20 cellular contexts compared by ENCODE assay signal in the genomic region with DNA sequence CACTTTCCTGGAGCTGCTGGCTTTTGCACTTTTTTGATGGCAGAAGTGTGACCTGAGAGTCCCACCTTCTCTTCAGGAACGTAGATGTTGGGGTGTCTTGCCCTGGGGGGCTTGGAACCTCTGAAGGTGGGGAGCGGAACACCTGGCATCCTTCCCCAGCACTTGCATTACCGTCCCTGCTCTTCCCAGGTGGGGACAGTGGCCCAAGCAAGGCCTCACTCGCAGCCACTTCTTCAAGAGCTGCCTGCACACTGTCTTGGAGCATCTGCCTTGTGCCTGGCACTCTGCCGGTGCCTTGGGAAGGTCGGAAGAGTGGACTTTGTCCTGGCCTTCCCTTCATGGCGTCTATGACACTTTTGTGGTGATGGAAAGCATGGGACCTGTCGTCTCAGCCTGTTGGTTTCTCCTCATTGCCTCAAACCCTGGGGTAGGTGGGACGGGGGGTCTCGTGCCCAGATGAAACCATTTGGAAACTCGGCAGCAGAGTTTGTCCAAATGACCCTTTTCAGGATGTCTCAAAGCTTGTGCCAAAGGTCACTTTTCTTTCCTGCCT. TPM values are rescaled to one million over a fixed set of nuclear protein-coding genes. Genes with fewer than 3 reads are reported as not detected.
DNase-seq lines count a peak whose midpoint lies in the region; ATAC-seq, FAIRE-seq and TF ChIP-seq lines count a peak whose summit lies in the region.
"Had no signal": no experiment of that assay in that cellular context is flagged by ENCODE, and none has a peak within 500 bp of the region (broad histone marks: within the 10 kb centered on the region; RNA-seq: fewer than 3 reads in every experiment).

No MANE protein-coding gene starts in this region.

- H3K4me1 Mint-ChIP-seq in brain (no peaks in the 10 kb centered on the region), nephron progenitor cell (peaks cover 9% of the 10 kb centered on the region)
- peaks cover 0 to 22% (median 3%) of the 10 kb centered on the region in 7 donors for H3K4me1 Mint-ChIP-seq in naive thymus-derived CD4-positive, alpha-beta T cell

- intact Hi-C loops in naive thymus-derived CD4-positive, alpha-beta T cell (cut with micrococcal nuclease) = loop anchor here in 1 of 2 donors (10.0 kb wide), 1 partner anchor 111 kb away; no protein-coding TSS in a partner anchor

- H3K9me3 Mint-ChIP-seq in brain (peaks cover 0 to 6% (median 2%) of the 10 kb centered on the region in 5 experiments), nephron progenitor cell (peaks cover 2% of the 10 kb centered on the region)
- peaks cover 0 to 3% (median 0%) of the 10 kb centered on the region in 11 donors for H3K9me3 Mint-ChIP-seq in naive thymus-derived CD4-positive, alpha-beta T cell
- H3K9me3 Mint-ChIP-seq: CD14-positive monocyte had no signal

- 60% methylated on average over 10 of the region's 11 CpGs for WGBS in A549 (ENCODE audit: missing lambda C conversion rate)

- peaks cover 80% of the 10 kb centered on the region for H3K4me1 ChIP-seq in A549
- peaks cover 0 to under 1% of the 10 kb centered on the region in 2 donors for H3K4me1 ChIP-seq in naive thymus-derived CD4-positive, alpha-beta T cell (ENCODE audit: control insufficient read depth in 2 of 2, insufficient read depth in 2 of 2, low read length in 2 of 2)
- H3K4me1 ChIP-seq: SJCRH30 had no signal

- H3K27ac Mint-ChIP-seq in brain = peak overlapping the region in 3 of 5 experiments; percentile 8 to 68 (median 32)
- H3K27ac Mint-ChIP-seq in nephron progenitor cell = peak overlapping the region; percentile 95
- H3K27ac Mint-ChIP-seq in naive thymus-derived CD4-positive, alpha-beta T cell = no peak overlapping the region

- TF ChIP-seq CTCF in A549 (IDR thresholded peaks at IDR 0.05) (no peak), brain (conservative IDR thresholded peaks at IDR 0.05) (no peak), nephron progenitor cell (IDR thresholded peaks at IDR 0.05) (no peak)

- peaks cover 0 to 60% (median 4%) of the 10 kb centered on the region in 3 experiments for H3K36me3 ChIP-seq in naive thymus-derived CD4-positive, alpha-beta T cell (ENCODE audit: control insufficient read depth in 2 of 3, insufficient read depth in 3 of 3, low read length in 3 of 3)
- H3K36me3 ChIP-seq: SJCRH30 had no signal

- ATAC-seq in A549 (peak in 1 of 2 experiments; percentile 9; a peak in 3 of 6 replicates), HG03045 (IDR thresholded peaks at IDR 0.05; ENCODE audit: unreplicated experiment) (no peak), HG02588 (IDR thresholded peaks at IDR 0.05; ENCODE audit: unreplicated experiment) (no peak)
- no peak for ATAC-seq in naive thymus-derived CD4-positive, alpha-beta T cell

- no peak for TF ChIP-seq EP300 in A549 (IDR thresholded peaks at IDR 0.05)

- H3K9me3 ChIP-seq in A549 = no peaks in the 10 kb centered on the region
- no peaks in the 10 kb centered on the region for H3K9me3 ChIP-seq in naive thymus-derived CD4-positive, alpha-beta T cell (ENCODE audit: control insufficient read depth in 2 of 3, low read length in 3 of 3)
- H3K9me3 ChIP-seq: SJCRH30 had no signal

- H3K4me3 Mint-ChIP-seq in brain (no peak overlapping the region), nephron progenitor cell (no peak overlapping the region)
- H3K4me3 Mint-ChIP-seq in naive thymus-derived CD4-positive, alpha-beta T cell = no peak overlapping the region
- H3K4me3 Mint-ChIP-seq: CD14-positive monocyte had no signal

- H3K27me3 Mint-ChIP-seq in brain (no peaks in the 10 kb centered on the region), nephron progenitor cell (ENCODE audit: low read depth, poor library complexity) (no peaks in the 10 kb centered on the region)
- H3K27me3 Mint-ChIP-seq in naive thymus-derived CD4-positive, alpha-beta T cell = no peaks in the 10 kb centered on the region

- no peak for DNase-seq in A549 (ENCODE audit: low read depth in 1 of 2, low spot score in 1 of 2)
- DNase-seq in GM12891 (ENCODE audit: insufficient read length, low spot score) = no peak
- DNase-seq in nephron progenitor cell = no peak
- no peak for DNase-seq in naive thymus-derived CD4-positive, alpha-beta T cell
- DNase-seq in SW480 (ENCODE audit: low spot score) = no peak
- DNase-seq: ACHN, AML-193, COR-L47, HCEC 1CT, NCI-H1436, NCI-H2029, NCI-H2171 treated with DMSO at 0.1 percent for 48 hours, NCI-H774, SJCRH30 had no signal

- peak overlapping the region; percentile 43 for H3K4me2 ChIP-seq in A549

- POLR2A ChIA-PET in A549 (lab: Yijun Ruan, JAX) = interaction anchor here (2.9 kb wide), 1 partner anchor 31 kb away, joined by 16 read pairs; the partner anchor contains the start of gene PFKFB3
- POLR2A ChIA-PET in naive thymus-derived CD4-positive, alpha-beta T cell (lab: Charles Lee) = no interaction called here

- H3K27ac ChIP-seq in A549 = peak overlapping the region; percentile 55 to 82; a peak in 5 of 6 replicates
- H3K27ac ChIP-seq in naive thymus-derived CD4-positive, alpha-beta T cell (ENCODE audit: low read depth, low read length) = no peak overlapping the region
- H3K27ac ChIP-seq: HL-60, SJCRH30 had no signal

- CTCF ChIA-PET in A549 (lab: Yijun Ruan, JAX) = interaction anchor here (0.9 to 3.5 kb wide), 11 partner anchors 9 to 172 kb away, joined by 3 to 21 read pairs (median 4); partner anchors contain the start of gene PFKFB3
- CTCF ChIA-PET in naive thymus-derived CD4-positive, alpha-beta T cell (lab: Charles Lee) = no interaction called here

- H3K36me3 Mint-ChIP-seq in brain (peaks cover 86% of the 10 kb centered on the region), nephron progenitor cell (ENCODE audit: low read depth) (peaks cover 70% of the 10 kb centered on the region)
- peaks cover 12 to 53% (median 29%) of the 10 kb centered on the region in 5 donors for H3K36me3 Mint-ChIP-seq in naive thymus-derived CD4-positive, alpha-beta T cell

- no peak for TF ChIP-seq RAD21 in A549 (conservative IDR thresholded peaks at IDR 0.05 in 1 of 2, IDR thresholded peaks at IDR 0.05 in 1 of 2)

- H3K4me3 ChIP-seq in A549 = no peak overlapping the region
- H3K4me3 ChIP-seq in naive thymus-derived CD4-positive, alpha-beta T cell (ENCODE audit: low read length) = no peak overlapping the region
- H3K4me3 ChIP-seq: SJCRH30 had no signal

- TF ChIP-seq POLR2A in A549 (IDR thresholded peaks at IDR 0.05; ENCODE audit: low read length) (no peak), GM12891 (IDR thresholded peaks at IDR 0.05; ENCODE audit: low read depth, low read length) (peak; percentile 4; the same call in 1 of the 2 replicates)

- FAIRE-seq in A549 (lab: Jason Lieb, UNC) (no peak), GM12891 (lab: Jason Lieb, UNC) (no peak)
- FAIRE-seq: HTR-8/SVneo had no signal

- H3K27me3 ChIP-seq in naive thymus-derived CD4-positive, alpha-beta T cell (ENCODE audit: control insufficient read depth in 2 of 2, insufficient read depth in 2 of 2, low read length in 2 of 2) = no peaks in the 10 kb centered on the region
- H3K27me3 ChIP-seq: SJCRH30 had no signal

TF ChIP-seq in A549, 52 proteins besides CTCF, POLR2A, EP300 and RAD21 (continues in another document):
- TF ChIP-seq ESRRA (IDR thresholded peaks at IDR 0.05; ENCODE audit: borderline replicate concordance, low read length) = peak; percentile 14; the same call in 1 of the 2 replicates
- peak; percentile 21; the same call in 1 of the 2 replicates for TF ChIP-seq HOXB5 (CRISPR knock-in tag; IDR thresholded peaks at IDR 0.05)
- TF ChIP-seq EHMT2 (IDR thresholded peaks at IDR 0.05; ENCODE audit: low read depth) = no peak
- TF ChIP-seq, protein P1, sequence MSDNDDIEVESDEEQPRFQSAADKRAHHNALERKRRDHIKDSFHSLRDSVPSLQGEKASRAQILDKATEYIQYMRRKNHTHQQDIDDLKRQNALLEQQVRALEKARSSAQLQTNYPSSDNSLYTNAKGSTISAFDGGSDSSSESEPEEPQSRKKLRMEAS (IDR thresholded peaks at IDR 0.05) = no peak; the same call in 1 of the 2 replicates
- no peak for TF ChIP-seq ATOH8 (CRISPR knock-in tag; IDR thresholded peaks at IDR 0.05; ENCODE audit: low read depth)
- TF ChIP-seq ZFP36 (IDR thresholded peaks at IDR 0.05; ENCODE audit: borderline replicate concordance, partially characterized antibody) = no peak

TF ChIP-seq in GM12891, 5 proteins besides CTCF, POLR2A, EP300 and RAD21:
- TF ChIP-seq SPI1 (IDR thresholded peaks at IDR 0.05; ENCODE audit: low read depth, low read length) = no peak
- TF ChIP-seq PAX5 (IDR thresholded peaks at IDR 0.05; ENCODE audit: insufficient read depth, low read length, severe bottlenecking) = no peak
- TF ChIP-seq POLR2AphosphoS5 (IDR thresholded peaks at IDR 0.05; ENCODE audit: low read depth, low read length) = no peak; the same call in 1 of the 2 replicates
- TF ChIP-seq TAF1 (IDR thresholded peaks at IDR 0.05; ENCODE audit: low read depth, low read length) = no peak
- TF ChIP-seq POU2F2 (IDR thresholded peaks at IDR 0.05; ENCODE audit: low read depth, low read length) = no peak

RNA-seq across cellular contexts. Expression of gene PFKFB3, which starts 31.1 kb away (rescaled TPM):
- 139 and 151 TPM in 2 replicates for polyA plus RNA-seq in A549 (2011; rRNA removed)
- 236 and 256 TPM in 2 replicates for polyA plus RNA-seq in A549 (2012; cell fraction: cytosol; rRNA removed)
- 551 and 642 TPM in 2 replicates for polyA plus RNA-seq in A549 (2012; cell fraction: nucleus; rRNA removed)
- 200 to 232 TPM (median 220 TPM) in 3 replicates for polyA plus RNA-seq in A549 (2017; fragmentation: RNase III; extraction: RNeasy Plus Mini Kit Qiagen cat#74134 plus additional on column Dnase treatment)
- polyA minus RNA-seq in A549 (2011; rRNA and poly(A)+ RNA removed) = 127 and 177 TPM in 2 replicates
- polyA plus RNA-seq in GM12891 (2012; ENCODE audit: low read depth, missing spikeins) = 26.1 TPM
- 22.3 TPM for polyA plus RNA-seq in brain (ENCODE audit: insufficient read depth, low read depth, low replicate concordance)
- 100 to 1,000 TPM in 1 of 5 experiments, 10 to 100 TPM in 4; 65.9 to 129 (median 80.5) TPM for total RNA-seq in naive thymus-derived CD4-positive, alpha-beta T cell
- polyA plus RNA-seq in naive thymus-derived CD4-positive, alpha-beta T cell = 10 to 100 TPM in 1 of 2 donors, 1 to 10 TPM in 1; 2.3 to 13.0 TPM

Comparison
In these comparisons a context has a peak if more than half of its experiments do, and no peak if none do; other contexts are left out.
1. H3K27ac Mint-ChIP-seq: peak in brain (3 of 5) and nephron progenitor cell (single experiment); none in naive thymus-derived CD4-positive, alpha-beta T cell (0 of 9).